17 cellular contexts compared by ENCODE assay signal in the genomic region with DNA sequence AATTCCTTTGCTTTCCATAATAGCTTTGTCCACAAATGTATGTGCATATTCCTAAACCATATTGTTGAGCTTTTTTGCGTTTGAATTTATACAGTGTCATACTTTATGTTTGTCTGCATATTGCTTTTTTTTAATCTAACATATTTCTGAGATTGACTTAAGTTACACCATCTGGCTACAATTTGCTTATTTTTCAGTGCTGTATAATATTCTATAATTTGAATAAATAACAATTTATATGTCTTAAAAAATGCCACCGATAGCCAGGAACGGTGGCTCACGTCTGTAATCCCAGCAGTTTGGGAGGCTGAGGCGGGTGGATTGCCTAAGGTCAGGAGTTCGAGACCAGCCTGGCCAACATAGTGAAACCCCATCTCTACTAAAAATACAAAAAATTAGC. TPM values are rescaled to one million over a fixed set of nuclear protein-coding genes. Genes with fewer than 3 reads are reported as not detected.
"Had no signal": no experiment of that assay in that cellular context is flagged by ENCODE, and none has a peak within 500 bp of the region (broad histone marks: within the 10 kb centered on the region; RNA-seq: fewer than 3 reads in every experiment).

No MANE protein-coding gene starts in this region.

- H3K4me3 ChIP-seq: mucosa of descending colon had no signal

- H3K9me3 ChIP-seq: mucosa of descending colon, ovary, sigmoid colon, upper lobe of left lung had no signal

- H3K36me3 ChIP-seq: ovary, sigmoid colon, upper lobe of left lung had no signal

- H3K9me3 Mint-ChIP-seq: dendritic cell treated with granulocyte-macrophage colony-stimulating factor and Interleukin-4, amounts not matched to agents 40 ng/mL and 50 ng/mL, for 4 days; neural crest cell; T-cell had no signal

- ATAC-seq: stimulated activated naive CD8-positive, alpha-beta T cell treated with anti-CD3 and anti-CD28 coated beads, Interleukin-15, Interleukin-2, amounts not matched to agents 100 U/mL and 50 U/mL, for 24 hours had no signal

- H3K36me3 Mint-ChIP-seq: activated naive CD8-positive, alpha-beta T cell; T-cell had no signal

- H3K27ac ChIP-seq: ovary had no signal

- H3K27me3 ChIP-seq: ovary, upper lobe of left lung had no signal

- DNase-seq: activated CD4-positive, alpha-beta T cell treated with anti-CD3 and anti-CD28 coated beads, Interleukin-2, amount 10 ng/mL, durations not matched to agents 7 days and 5 days; activated gamma-delta T cell; amygdala; cerebellar nuclear complex; erythroblast; mucosa of descending colon; ovary; sigmoid colon; stimulated activated CD4-positive, alpha-beta T cell treated with anti-CD3 and anti-CD28 coated beads, Interleukin-12 subunit alpha, Interleukin-12 subunit beta, amount 100 ng/mL, for 4 hours; stimulated activated naive CD8-positive, alpha-beta T cell treated with anti-CD3 and anti-CD28 coated beads, Interleukin-15, Interleukin-2, amounts not matched to agents 100 U/mL and 50 U/mL, for 24 hours; T-cell; upper lobe of left lung had no signal

RNA-seq across cellular contexts. Expression of gene PIMREG, which starts 1.5 kb away (rescaled TPM):
- total RNA-seq: sigmoid colon had no signal

RNA-seq across cellular contexts. Expression of gene AIPL1, which starts 7.9 kb away (rescaled TPM):
- total RNA-seq: activated CD4-positive, alpha-beta T cell treated with anti-CD3 and anti-CD28 coated beads, Interleukin-2, amount 10 ng/mL, durations not matched to agents 7 days and 5 days; lung microvascular endothelial cell; mucosa of descending colon; neural crest cell; ovary; sigmoid colon; T-cell; temporal lobe; upper lobe of left lung had no signal
- polyA plus RNA-seq: ovary, sigmoid colon had no signal
